Comparison of ENCODE assay signal across 8 cellular contexts in the genomic region with DNA sequence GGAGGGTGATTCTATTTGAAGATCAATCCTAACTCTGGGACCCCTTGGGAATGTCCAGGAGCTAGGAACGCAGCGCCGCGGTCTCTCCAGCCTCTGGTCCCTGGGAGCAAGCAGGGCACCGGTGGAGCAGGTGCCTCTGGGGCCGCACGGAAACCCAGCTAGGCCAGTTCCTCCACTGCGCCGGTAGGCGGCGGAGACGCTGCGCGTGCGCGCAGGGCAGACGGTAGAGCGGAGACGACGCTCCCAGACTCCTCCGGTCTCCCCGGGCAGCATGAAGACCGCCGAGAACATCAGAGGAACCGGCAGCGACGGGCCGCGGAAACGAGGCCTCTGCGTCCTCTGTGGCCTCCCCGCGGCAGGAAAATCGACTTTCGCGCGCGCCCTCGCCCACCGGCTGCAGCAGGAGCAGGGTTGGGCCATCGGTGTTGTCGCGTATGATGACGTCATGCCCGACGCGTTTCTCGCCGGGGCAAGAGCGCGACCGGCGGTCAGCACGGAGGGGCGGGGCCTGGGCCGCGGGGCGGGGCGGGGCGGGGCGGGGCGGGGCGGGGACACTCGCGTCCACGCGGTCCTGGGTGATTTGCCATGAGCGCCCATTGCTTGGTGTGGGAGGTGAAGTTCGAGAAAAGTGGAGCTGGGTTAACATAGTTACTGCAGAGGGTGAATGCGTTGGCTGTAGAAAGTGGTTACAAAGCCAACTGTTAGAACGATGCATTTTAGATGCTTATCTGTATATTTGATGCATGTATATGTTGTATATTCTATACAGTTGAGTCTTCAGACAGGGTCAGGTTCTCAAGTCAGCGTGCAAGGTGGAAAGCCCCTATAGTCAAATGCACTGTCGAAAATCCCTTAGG. TPM values are rescaled to one million over a fixed set of nuclear protein-coding genes. Genes with fewer than 3 reads are reported as not detected.
DNase-seq lines count a peak whose midpoint lies in the region; ATAC-seq and TF ChIP-seq lines count a peak whose summit lies in the region.

PSTK (plus strand) TSS at position 193 of the 857 bp plus-strand sequence; CDS start at position 272, 79 bp downstream.

- H3K27me3 ChIP-seq in prostate gland (replicated peaks; ENCODE audit: insufficient read depth) = no peaks in the 10 kb centered on the region

- peak; percentile 35 for TF ChIP-seq POLR2A in prostate gland (IDR thresholded peaks at IDR 0.05)

- H3K27ac ChIP-seq in prostate gland = peak within 1 kb of the TSS; percentile 92 to 94
- H3K27ac ChIP-seq in urinary bladder (ENCODE audit: low read depth) = peak within 1 kb of the TSS; percentile 96

- ATAC-seq in GM18498 (IDR thresholded peaks at IDR 0.05; ENCODE audit: unreplicated experiment) = peak; percentile 96
- peak; percentile 98 for ATAC-seq in HG02885 (IDR thresholded peaks at IDR 0.05; ENCODE audit: poor library complexity, unreplicated experiment)
- peak; percentile 99 for ATAC-seq in left ventricle myocardium superior

- H3K36me3 ChIP-seq in prostate gland = no peaks in the 10 kb centered on the region
- H3K36me3 ChIP-seq in urinary bladder (ENCODE audit: insufficient read depth) = no peaks in the 10 kb centered on the region

- intact Hi-C loops in left ventricle myocardium superior (cut with micrococcal nuclease) = no loop called here
- intact Hi-C loops in prostate gland (cut with DNase I) = loop anchor here (1.0 kb wide), 1 partner anchor 28 kb away; the partner anchor contains the start of gene IKZF5

- H3K4me1 ChIP-seq in prostate gland (replicated peaks) = no peaks in the 10 kb centered on the region
- H3K4me1 ChIP-seq in urinary bladder (ENCODE audit: insufficient read depth) = no peaks in the 10 kb centered on the region

- 1% methylated on average over 42 of the region's 73 CpGs for WGBS in prostate gland
- under 1% methylated on average over 73 of the region's 73 CpGs for WGBS in urinary bladder

- DNase-seq in NCI-H146 treated with DMSO at 0.1 percent for 48 hours (lab: John Stamatoyannopoulos, UW; ENCODE audit: unreplicated experiment) = peak; percentile 84
- DNase-seq in T-helper 1 cell = peak; percentile 79 to 93 (median 83)
- DNase-seq in amygdala (lab: John Stamatoyannopoulos, UW) = peak; percentile 48 to 99 (median 90)
- peak; percentile 94 for DNase-seq in left ventricle myocardium superior
- peak; percentile 79 for DNase-seq in prostate gland (ENCODE audit: low spot score)

- H3K4me3 ChIP-seq in prostate gland (peak within 1 kb of the TSS; percentile 75 to 76), urinary bladder (ENCODE audit: low read depth, low read length) (peak within 1 kb of the TSS; percentile 73)

- no peaks in the 10 kb centered on the region for H3K9me3 ChIP-seq in prostate gland

- peak; percentile 81 to 98 (median 94) for TF ChIP-seq CTCF in prostate gland (IDR thresholded peaks at IDR 0.05)

RNA-seq across cellular contexts. Expression of gene PSTK, which starts in this region (rescaled TPM):
- total RNA-seq in left ventricle myocardium superior = 2.3 TPM
- total RNA-seq in prostate gland = 1 to 10 TPM; 5.1 to 10.0 TPM
- 5.0 TPM for total RNA-seq in urinary bladder
- 3.1 TPM for polyA plus RNA-seq in urinary bladder

Comparison
In these comparisons a context has a peak if more than half of its experiments do, and no peak if none do; other contexts are left out.
1. Peak in every context shown above with its lines: DNase-seq, ATAC-seq, H3K4me3 ChIP-seq and H3K27ac ChIP-seq.